Comparison of ENCODE assay signal across 8 cellular contexts in the genomic region with DNA sequence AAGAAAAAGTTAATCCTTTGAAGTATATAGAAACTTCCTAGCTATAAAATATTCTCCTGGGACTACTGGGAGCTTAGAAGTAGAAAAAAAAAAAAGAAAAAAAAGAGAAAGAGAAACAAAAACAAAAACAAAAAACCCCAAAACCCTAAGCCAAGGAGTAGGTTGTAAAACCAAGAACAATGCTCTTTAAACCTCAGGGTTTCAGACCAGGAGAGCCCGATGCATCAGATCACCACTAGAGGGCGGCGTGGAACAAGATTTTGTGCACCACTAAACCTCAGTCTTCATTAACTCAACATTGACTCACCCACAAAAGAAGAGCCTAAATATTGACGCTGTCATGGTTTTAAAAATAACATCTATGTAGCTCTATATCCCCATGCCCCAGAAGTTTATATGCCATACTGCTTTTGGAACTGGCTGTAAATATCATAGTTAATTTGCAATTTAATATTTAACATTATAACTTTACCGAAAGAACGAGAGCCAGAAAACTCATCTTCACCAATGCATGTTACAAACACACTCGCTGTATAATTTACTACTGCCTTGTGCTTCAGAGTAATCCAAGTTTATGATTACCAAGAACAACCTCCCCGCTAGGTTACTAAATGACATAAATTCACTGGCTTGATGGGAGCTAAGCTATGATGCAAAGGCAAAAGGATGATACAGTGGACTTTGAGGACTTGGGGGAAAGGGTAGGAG. TPM values are rescaled to one million over a fixed set of nuclear protein-coding genes. Genes with fewer than 3 reads are reported as not detected.
DNase-seq lines count a peak whose midpoint lies in the region; ATAC-seq and TF ChIP-seq lines count a peak whose summit lies in the region.

No MANE protein-coding gene starts in this region.

- no peaks in the 10 kb centered on the region for H3K9me3 ChIP-seq in DND-41 (ENCODE audit: insufficient read depth, low read length, severe bottlenecking)
- H3K9me3 ChIP-seq in neutrophil = no peaks in the 10 kb centered on the region

- H3K4me1 ChIP-seq in DND-41 (ENCODE audit: insufficient read depth, low read length) (peaks cover 9% of the 10 kb centered on the region), neutrophil (ENCODE audit: control insufficient read depth in 1 of 2, insufficient read depth in 1 of 2, low read depth in 1 of 2, low read length in 1 of 2) (no peaks in the 10 kb centered on the region)

- H3K36me3 ChIP-seq in DND-41 (ENCODE audit: insufficient read depth, low read length) (peaks cover 56% of the 10 kb centered on the region), neutrophil (no peaks in the 10 kb centered on the region)

- no peaks in the 10 kb centered on the region for H3K79me2 ChIP-seq in DND-41 (ENCODE audit: insufficient read depth, low read length)

- H3K27me3 ChIP-seq in DND-41 (ENCODE audit: insufficient read depth, low read length, poor library complexity) (no peaks in the 10 kb centered on the region), neutrophil (no peaks in the 10 kb centered on the region)

- peak; percentile 96 for TF ChIP-seq CTCF in DND-41 (IDR thresholded peaks at IDR 0.05; ENCODE audit: borderline replicate concordance, extremely low read depth, low read length, poor library complexity, severe bottlenecking)
- peak; percentile 72 for TF ChIP-seq CTCF in neutrophil (IDR thresholded peaks at IDR 0.05)

- ATAC-seq in DND-41 (ENCODE audit: insufficient read depth, low read depth) (peak; percentile 99), GM21786 (IDR thresholded peaks at IDR 0.05; ENCODE audit: unreplicated experiment) (peak; percentile 94)

- H3K4me2 ChIP-seq in DND-41 (ENCODE audit: insufficient read depth, low read length) = no peak overlapping the region

- no peak overlapping the region for H3K9ac ChIP-seq in DND-41 (ENCODE audit: low read depth, low read length)

- no peak overlapping the region for H3K4me3 ChIP-seq in DND-41 (ENCODE audit: low read depth in 1 of 2, low read length in 2 of 2)
- H3K4me3 ChIP-seq in neutrophil (ENCODE audit: low read depth in 1 of 2, low read length in 1 of 2) = no peak overlapping the region

- DNase-seq in DND-41 (peak; percentile 85), LHCN-M2 (ENCODE audit: low read depth) (peak; percentile 88), RPMI7951 (ENCODE audit: low read depth) (peak; percentile 81), activated T-helper 1 cell treated with Interleukin-2 at 50 U/mL for 16 hours (ENCODE audit: low read depth) (peak; percentile 63), fibroblast of the conjunctiva (ENCODE audit: low read depth) (peak; percentile 73), superior temporal gyrus (ENCODE audit: extremely low spot score) (peak; percentile 93)

- H3K27ac ChIP-seq in DND-41 (ENCODE audit: low read length) (peak overlapping the region; percentile 12; the same call in 1 of the 2 replicates), neutrophil (no peak overlapping the region)

- no peak overlapping the region for H2AFZ ChIP-seq in DND-41 (ENCODE audit: low read depth, low read length)

- no peaks in the 10 kb centered on the region for H4K20me1 ChIP-seq in DND-41 (ENCODE audit: insufficient read depth, low read length)

RNA-seq across cellular contexts. Expression of gene MCUR1, which starts 19.2 kb away (rescaled TPM):
- total RNA-seq in LHCN-M2 (2014; rRNA removed) = 15.0 and 16.8 TPM in 2 replicates
- polyA plus RNA-seq in LHCN-M2 (2012) = 14.7 TPM
- total RNA-seq in RPMI7951 (2014; rRNA removed; shearing (Covaris generic)) = 23.3 and 23.5 TPM in 2 replicates
